In genomic region chr17:48841395-48841831, GRCh38 we compare ENCODE assay signal across 9 cellular contexts. TPM values are rescaled to one million over a fixed set of nuclear protein-coding genes. Genes with fewer than 3 reads are reported as not detected.
DNase-seq lines count a peak whose midpoint lies in the region; ATAC-seq and TF ChIP-seq lines count a peak whose summit lies in the region.
"Had no signal": no experiment of that assay in that cellular context is flagged by ENCODE, and none has a peak within 500 bp of the region (broad histone marks: within the 10 kb centered on the region; RNA-seq: fewer than 3 reads in every experiment).

No MANE protein-coding gene starts in this region.

- intact Hi-C loops in heart right ventricle (cut with DNase I): loop anchor here in 2 of 10 donors (2.0 to 5.0 kb wide), 2 partner anchors 31 to 36 kb away; no protein-coding TSS in a partner anchor
- intact Hi-C loops in Calu3 (cut with micrococcal nuclease; ENCODE audit: unreplicated experiment): no loop called here

- no peaks in the 10 kb centered on the region for H3K9me3 Mint-ChIP-seq in CD8-positive, alpha-beta memory T cell
- no peaks in the 10 kb centered on the region for H3K9me3 Mint-ChIP-seq in activated naive CD4-positive, alpha-beta T cell treated with anti-CD3 and anti-CD28 coated beads, Interleukin-2, amount 10 ng/mL, durations not matched to agents 7 days and 5 days
- H3K9me3 Mint-ChIP-seq in Calu3 (ENCODE audit: low read depth, unreplicated experiment): no peaks in the 10 kb centered on the region

- BruUV-seq in Calu3 (replicated peaks; lab: Mats Ljungman, UMichigan): no TSS peak

- peaks cover 56% of the 10 kb centered on the region for H3K4me1 ChIP-seq in CD8-positive, alpha-beta memory T cell (ENCODE audit: insufficient read depth, low read length)
- peaks cover 20 to 83% (median 74%) of the 10 kb centered on the region in 9 donors for H3K4me1 ChIP-seq in heart right ventricle

- H3K27me3 ChIP-seq in CD8-positive, alpha-beta memory T cell (ENCODE audit: insufficient read depth, low read length, poor library complexity, severe bottlenecking): no peaks in the 10 kb centered on the region
- no peaks in the 10 kb centered on the region for H3K27me3 ChIP-seq in heart right ventricle

- H3K36me3 Mint-ChIP-seq in CD8-positive, alpha-beta memory T cell: peaks cover 8 to 37% (median 15%) of the 10 kb centered on the region in 3 donors
- H3K36me3 Mint-ChIP-seq in activated naive CD4-positive, alpha-beta T cell treated with anti-CD3 and anti-CD28 coated beads, Interleukin-2, amount 10 ng/mL, durations not matched to agents 7 days and 5 days: peaks cover 47% of the 10 kb centered on the region
- H3K36me3 Mint-ChIP-seq in Calu3 (ENCODE audit: insufficient read depth, unreplicated experiment): peaks cover 14% of the 10 kb centered on the region

- WGBS in heart right ventricle, 2 donors: 7 to 19% methylated on average over 3 of the region's 3 CpGs

- H3K27ac ChIP-seq in CD8-positive, alpha-beta memory T cell (ENCODE audit: low read depth, low read length): peak overlapping the region; percentile 34
- H3K27ac ChIP-seq in heart right ventricle (peak overlapping the region; percentile 83 to 96 (median 87)), skin epidermis (peak overlapping the region in 20 of 21 experiments; percentile 31 to 93 (median 76))

- H3K27me3 Mint-ChIP-seq in CD8-positive, alpha-beta memory T cell: no peaks in the 10 kb centered on the region
- H3K27me3 Mint-ChIP-seq in activated naive CD4-positive, alpha-beta T cell treated with anti-CD3 and anti-CD28 coated beads, Interleukin-2, amount 10 ng/mL, durations not matched to agents 7 days and 5 days: no peaks in the 10 kb centered on the region
- H3K27me3 Mint-ChIP-seq in Calu3 (ENCODE audit: unreplicated experiment): no peaks in the 10 kb centered on the region

- H3K9me3 ChIP-seq in CD8-positive, alpha-beta memory T cell (ENCODE audit: low read length): no peaks in the 10 kb centered on the region
- no peaks in the 10 kb centered on the region for H3K9me3 ChIP-seq in heart right ventricle

- TF ChIP-seq CTCF in heart right ventricle (IDR thresholded peaks at IDR 0.05) (no peak), Calu3 (IDR thresholded peaks at IDR 0.05; ENCODE audit: unreplicated experiment) (no peak)

- ATAC-seq in GM19467 (IDR thresholded peaks at IDR 0.05; ENCODE audit: unreplicated experiment) (peak; percentile 70), HG03571 (IDR thresholded peaks at IDR 0.05; ENCODE audit: unreplicated experiment) (peak; percentile 79), heart right ventricle (peak; percentile 36 to 87 (median 82))

- POLR2A ChIA-PET in CD8-positive, alpha-beta memory T cell (lab: Charles Lee): interaction anchor here (0.6 to 1.2 kb wide), 3 partner anchors 10 to 29 kb away, joined by 5 to 9 read pairs (median 8); no protein-coding TSS in a partner anchor

- H3K27ac Mint-ChIP-seq in CD8-positive, alpha-beta memory T cell: peak overlapping the region; percentile 84 to 97 (median 94)
- H3K27ac Mint-ChIP-seq in activated naive CD4-positive, alpha-beta T cell treated with anti-CD3 and anti-CD28 coated beads, Interleukin-2, amount 10 ng/mL, durations not matched to agents 7 days and 5 days: peak overlapping the region; percentile 91
- no peak overlapping the region for H3K27ac Mint-ChIP-seq in Calu3 (ENCODE audit: unreplicated experiment)

- peak overlapping the region; percentile 62 to 89 (median 86) for H3K4me3 Mint-ChIP-seq in CD8-positive, alpha-beta memory T cell
- H3K4me3 Mint-ChIP-seq in activated naive CD4-positive, alpha-beta T cell treated with anti-CD3 and anti-CD28 coated beads, Interleukin-2, amount 10 ng/mL, durations not matched to agents 7 days and 5 days: peak overlapping the region; percentile 67
- no peak overlapping the region for H3K4me3 Mint-ChIP-seq in Calu3 (ENCODE audit: low read depth, unreplicated experiment)

- peak in 3 of 5 donors; percentile 50 to 59 (median 58) for DNase-seq in CD8-positive, alpha-beta memory T cell
- DNase-seq in activated naive CD4-positive, alpha-beta T cell treated with anti-CD3 and anti-CD28 coated beads, Interleukin-2, amount 10 ng/mL, durations not matched to agents 7 days and 5 days: peak; percentile 63
- DNase-seq in heart right ventricle: peak in 1 of 2 donors; percentile 54
- DNase-seq in LoVo (ENCODE audit: low spot score): no peak
- DNase-seq in Calu3: no peak

- CTCF ChIA-PET in CD8-positive, alpha-beta memory T cell (lab: Charles Lee): interaction anchor here (0.7 to 2.7 kb wide), 5 partner anchors 9 to 1066 kb away, joined by 3 to 16 read pairs (median 4); no protein-coding TSS in a partner anchor
- CTCF ChIA-PET in activated naive CD4-positive, alpha-beta T cell treated with anti-CD3 and anti-CD28 coated beads, Interleukin-2, amount 10 ng/mL, durations not matched to agents 7 days and 5 days (lab: Charles Lee): interaction anchor here (0.9 to 1.6 kb wide), 3 partner anchors 10 to 29 kb away, joined by 3 to 6 read pairs (median 3); no protein-coding TSS in a partner anchor
- CTCF ChIA-PET in Calu3 (lab: Charles Lee): interaction anchor here (0.8 kb wide), 1 partner anchor 12 kb away, joined by 3 read pairs; no protein-coding TSS in a partner anchor

- peaks cover 46 to 63% (median 52%) of the 10 kb centered on the region in 3 donors for H3K4me1 Mint-ChIP-seq in CD8-positive, alpha-beta memory T cell
- H3K4me1 Mint-ChIP-seq in activated naive CD4-positive, alpha-beta T cell treated with anti-CD3 and anti-CD28 coated beads, Interleukin-2, amount 10 ng/mL, durations not matched to agents 7 days and 5 days: peaks cover 68% of the 10 kb centered on the region
- peaks cover 29% of the 10 kb centered on the region for H3K4me1 Mint-ChIP-seq in Calu3 (ENCODE audit: low read depth, unreplicated experiment)

- peak overlapping the region; percentile 54 for H3K4me3 ChIP-seq in CD8-positive, alpha-beta memory T cell (ENCODE audit: low read length)
- H3K4me3 ChIP-seq in heart right ventricle: peak overlapping the region in 9 of 10 donors; percentile 18 to 52 (median 40)
- peak overlapping the region in 2 of 7 experiments; percentile 12 to 26 for H3K4me3 ChIP-seq in skin epidermis

- H3K36me3 ChIP-seq in CD8-positive, alpha-beta memory T cell (ENCODE audit: insufficient read depth, low read length): peaks cover 16% of the 10 kb centered on the region
- H3K36me3 ChIP-seq in heart right ventricle: peaks cover 0 to 51% (median 17%) of the 10 kb centered on the region in 9 donors

RNA-seq across cellular contexts. Expression of gene CALCOCO2, which starts 10.6 kb away (rescaled TPM):
- 10 to 100 TPM; 57.4 to 61.8 TPM for total RNA-seq in CD8-positive, alpha-beta memory T cell
- polyA plus RNA-seq in CD8-positive, alpha-beta memory T cell: 182 TPM
- 100 to 1,000 TPM; 196 to 412 (median 275) TPM for total RNA-seq in heart right ventricle
- 100 to 1,000 TPM in 1 of 2 donors, 10 to 100 TPM in 1; 79.7 to 164 TPM for polyA plus RNA-seq in heart right ventricle
- 116 and 136 TPM in 2 replicates for total RNA-seq in Calu3 (2022)

RNA-seq across cellular contexts. Expression of gene TTLL6, which starts 24.4 kb away (rescaled TPM):
- total RNA-seq in CD8-positive, alpha-beta memory T cell: not detected
- not detected for polyA plus RNA-seq in CD8-positive, alpha-beta memory T cell
- under 1 TPM in 2 of 10 donors, not detected in 8; 0.08 to 0.33 TPM for total RNA-seq in heart right ventricle
- polyA plus RNA-seq in heart right ventricle: under 1 TPM; 0.06 to 0.73 TPM
- total RNA-seq in Calu3 (2022): 0.21 and 0.78 TPM in 2 replicates
- total RNA-seq: NCI-H460 had no signal

RNA-seq across cellular contexts. Expression of gene ATP5MC1, which starts 51.2 kb away (rescaled TPM):
- 100 to 1,000 TPM; 131 to 138 TPM for total RNA-seq in CD8-positive, alpha-beta memory T cell
- 143 TPM for polyA plus RNA-seq in CD8-positive, alpha-beta memory T cell
- 100 to 1,000 TPM; 299 to 556 (median 416) TPM for total RNA-seq in heart right ventricle
- 100 to 1,000 TPM; 775 to 951 TPM for polyA plus RNA-seq in heart right ventricle
- total RNA-seq in Calu3 (2022): 131 and 134 TPM in 2 replicates

Comparison
In these comparisons a context has a peak if more than half of its experiments do, and no peak if none do; other contexts are left out.
1. DNase-seq: peak in CD8-positive, alpha-beta memory T cell (3 of 5) and activated naive CD4-positive, alpha-beta T cell treated with anti-CD3 and anti-CD28 coated beads, Interleukin-2, amount 10 ng/mL, durations not matched to agents 7 days and 5 days (single experiment); none in LoVo (single experiment) and Calu3 (single experiment).
2. H3K27ac ChIP-seq: peak in every context shown above with its lines; median percentile 87 in heart right ventricle; 76 in skin epidermis; 34 in CD8-positive, alpha-beta memory T cell.
3. Peak in every context shown above with its lines, with median percentiles within 50 percentile points of each other: ATAC-seq.